Comparison of ENCODE assay signal across 14 cellular contexts in the genomic region with DNA sequence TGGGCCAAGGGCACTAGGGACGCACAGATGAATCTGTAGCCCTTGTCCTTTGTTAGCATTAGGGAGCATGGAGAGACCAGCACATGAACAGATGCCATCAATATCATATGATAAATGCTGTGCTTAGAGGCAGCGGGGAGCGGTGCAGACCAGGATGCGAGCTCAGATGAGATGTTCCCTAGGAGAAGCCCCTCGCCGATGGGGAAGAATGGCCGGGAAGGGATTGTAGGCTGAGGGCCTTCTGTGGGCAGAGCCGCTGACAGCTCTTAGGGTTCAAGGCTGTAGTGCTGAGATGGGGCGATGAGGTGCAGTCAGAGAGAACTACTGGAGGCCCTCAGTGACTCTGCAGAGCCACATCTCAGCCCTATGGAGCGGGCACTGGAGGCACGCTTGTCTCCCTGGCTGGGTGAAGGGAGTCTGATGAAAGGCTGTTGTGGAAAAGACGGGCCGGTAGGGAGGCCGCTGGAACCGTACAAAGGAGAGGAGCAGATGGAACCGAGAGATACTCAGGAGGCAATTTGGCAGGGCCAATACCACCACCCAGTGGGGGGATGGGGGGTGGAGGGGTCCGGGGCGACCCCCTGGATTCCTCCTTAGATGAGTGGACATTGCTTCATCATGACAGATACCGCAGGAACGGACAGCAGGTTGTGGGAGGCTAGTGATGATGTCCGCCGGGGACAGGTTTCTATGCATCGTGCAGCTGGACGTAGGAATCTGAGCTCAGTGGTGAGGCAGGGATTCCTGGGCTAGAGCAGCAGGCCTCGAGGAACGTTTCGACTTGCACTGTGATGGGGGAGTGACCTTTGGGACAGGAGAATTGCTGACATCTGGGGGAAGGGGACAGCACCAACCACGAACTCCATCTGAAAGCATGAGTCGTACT.
DNase-seq lines count a peak whose midpoint lies in the region; ATAC-seq and TF ChIP-seq lines count a peak whose summit lies in the region.
"Had no signal": no experiment of that assay in that cellular context is flagged by ENCODE, and none has a peak within 500 bp of the region (broad histone marks: within the 10 kb centered on the region; RNA-seq: fewer than 3 reads in every experiment).

No MANE protein-coding gene starts in this region.

- DNase-seq in T-helper 1 cell (no peak), M059J (ENCODE audit: low read depth) (peak; percentile 56), chondrocyte (ENCODE audit: low spot score) (peak; percentile 53), posterior vena cava (ENCODE audit: low spot score) (peak; percentile 73), WERI-Rb-1 (no peak), NCI-H2171 (lab: John Stamatoyannopoulos, UW) (no peak)
- DNase-seq: 8988T, Caco-2, cortex of kidney, NCI-H1105, NCI-H526 treated with DMSO at 0.1 percent for 48 hours had no signal

- H3K27ac Mint-ChIP-seq in T-helper 1 cell treated with Interleukin-12 subunit alpha and Interleukin-12 subunit beta and Interleukin-4 antibody, amounts not matched to agents 30 μg/mL and 1 μg/mL, for 36 hours: peak overlapping the region; percentile 65
- H3K27ac Mint-ChIP-seq in chondrocyte (ENCODE audit: unreplicated experiment): peak overlapping the region; percentile 1

- H3K4me3 Mint-ChIP-seq in T-helper 1 cell treated with Interleukin-12 subunit alpha and Interleukin-12 subunit beta and Interleukin-4 antibody, amounts not matched to agents 30 μg/mL and 1 μg/mL, for 36 hours: no peak overlapping the region
- no peak overlapping the region for H3K4me3 Mint-ChIP-seq in chondrocyte (ENCODE audit: unreplicated experiment)

- H3K36me3 Mint-ChIP-seq in T-helper 1 cell treated with Interleukin-12 subunit alpha and Interleukin-12 subunit beta and Interleukin-4 antibody, amounts not matched to agents 30 μg/mL and 1 μg/mL, for 36 hours (ENCODE audit: low read depth): peaks cover 85% of the 10 kb centered on the region
- H3K36me3 Mint-ChIP-seq in chondrocyte (ENCODE audit: low read depth): peaks cover 74% of the 10 kb centered on the region

- H3K27me3 ChIP-seq in WERI-Rb-1 (ENCODE audit: insufficient read depth, low read depth, severe bottlenecking): no peaks in the 10 kb centered on the region
- H3K27me3 ChIP-seq: tibial artery had no signal

- ATAC-seq in GM21619 (IDR thresholded peaks at IDR 0.05; ENCODE audit: unreplicated experiment): no peak

- peaks cover 97% of the 10 kb centered on the region for H3K36me3 ChIP-seq in WERI-Rb-1

- peaks cover 24% of the 10 kb centered on the region for H3K4me1 Mint-ChIP-seq in T-helper 1 cell treated with Interleukin-12 subunit alpha and Interleukin-12 subunit beta and Interleukin-4 antibody, amounts not matched to agents 30 μg/mL and 1 μg/mL, for 36 hours (ENCODE audit: low read depth)
- peaks cover 8% of the 10 kb centered on the region for H3K4me1 Mint-ChIP-seq in chondrocyte (ENCODE audit: low read depth)

- no peak overlapping the region for H3K4me3 ChIP-seq in WERI-Rb-1 (ENCODE audit: low read depth, low read length)
- H3K4me3 ChIP-seq: tibial artery had no signal

- intact Hi-C loops in posterior vena cava (cut with DNase I): no loop called here

- H3K27me3 Mint-ChIP-seq in T-helper 1 cell treated with Interleukin-12 subunit alpha and Interleukin-12 subunit beta and Interleukin-4 antibody, amounts not matched to agents 30 μg/mL and 1 μg/mL, for 36 hours (ENCODE audit: low read depth): no peaks in the 10 kb centered on the region
- H3K27me3 Mint-ChIP-seq in chondrocyte (ENCODE audit: low read depth): no peaks in the 10 kb centered on the region

- TF ChIP-seq CTCF in chondrocyte (IDR thresholded peaks at IDR 0.05) (no peak), WERI-Rb-1 (IDR thresholded peaks at IDR 0.05; ENCODE audit: low read depth, low read length) (no peak)

- H3K27ac ChIP-seq in WERI-Rb-1: no peak overlapping the region
- H3K27ac ChIP-seq: tibial artery had no signal

- H3K9me3 ChIP-seq in WERI-Rb-1 (ENCODE audit: severe bottlenecking): no peaks in the 10 kb centered on the region
- H3K9me3 ChIP-seq: Caco-2, tibial artery had no signal

- H3K9me3 Mint-ChIP-seq in T-helper 1 cell treated with Interleukin-12 subunit alpha and Interleukin-12 subunit beta and Interleukin-4 antibody, amounts not matched to agents 30 μg/mL and 1 μg/mL, for 36 hours: no peaks in the 10 kb centered on the region
- no peaks in the 10 kb centered on the region for H3K9me3 Mint-ChIP-seq in chondrocyte (ENCODE audit: low read depth)

Comparison
In these comparisons a context has a peak if more than half of its experiments do, and no peak if none do; other contexts are left out.
1. DNase-seq: peak in M059J (single experiment), chondrocyte (single experiment) and posterior vena cava (single experiment); none in T-helper 1 cell (0 of 5), WERI-Rb-1 (single experiment) and NCI-H2171 (single experiment).